8 cellular contexts compared by ENCODE assay signal in the genomic region with DNA sequence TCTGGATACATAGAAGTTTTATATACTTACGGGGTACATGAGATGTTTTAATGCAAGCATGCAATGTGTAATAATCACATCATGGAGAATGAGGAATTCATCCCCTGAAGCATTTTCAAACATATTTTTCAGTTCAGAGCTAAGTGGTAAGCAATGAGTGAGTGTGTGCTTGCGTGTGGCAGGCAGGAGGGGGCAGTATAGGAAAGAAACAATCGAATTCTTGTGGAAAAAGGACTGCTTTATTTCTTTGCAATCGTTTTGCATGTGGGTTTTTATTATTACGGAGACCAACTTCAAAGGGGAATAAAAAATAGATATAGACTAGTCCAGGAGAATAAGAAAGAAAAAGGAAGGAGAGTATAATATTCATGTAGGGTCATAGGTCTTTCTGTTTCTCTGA.
DNase-seq lines count a peak whose midpoint lies in the region; ATAC-seq, FAIRE-seq and TF ChIP-seq lines count a peak whose summit lies in the region.

No MANE protein-coding gene starts in this region.

- H3K4me3 ChIP-seq in heart left ventricle (no peak overlapping the region), dorsolateral prefrontal cortex (no peak overlapping the region)

- intact Hi-C loops in heart left ventricle (cut with DNase I), result no loop called here
- intact Hi-C loops in left ventricle myocardium superior (cut with micrococcal nuclease), result no loop called here
- intact Hi-C loops in dorsolateral prefrontal cortex (cut with DNase I), result no loop called here
- intact Hi-C loops in activated naive CD4-positive, alpha-beta T cell treated with anti-CD3 and anti-CD28 coated beads for 36 hours (cut with micrococcal nuclease), result no loop called here

- CTCF ChIA-PET in activated naive CD4-positive, alpha-beta T cell treated with anti-CD3 and anti-CD28 coated beads for 36 hours (lab: Charles Lee), result interaction anchor here (0.7 to 1.0 kb wide), 2 partner anchors 9 to 395 kb away, joined by 3 to 7 read pairs; no protein-coding TSS in a partner anchor

- no peaks in the 10 kb centered on the region for H3K4me1 Mint-ChIP-seq in activated naive CD4-positive, alpha-beta T cell treated with anti-CD3 and anti-CD28 coated beads for 36 hours (ENCODE audit: low read depth)

- peaks cover 9% of the 10 kb centered on the region for H3K9me3 Mint-ChIP-seq in activated naive CD4-positive, alpha-beta T cell treated with anti-CD3 and anti-CD28 coated beads for 36 hours

- no peaks in the 10 kb centered on the region for H3K36me3 ChIP-seq in heart left ventricle

- H3K36me3 Mint-ChIP-seq in activated naive CD4-positive, alpha-beta T cell treated with anti-CD3 and anti-CD28 coated beads for 36 hours (ENCODE audit: low read depth), result no peaks in the 10 kb centered on the region

- H3K9me3 ChIP-seq in heart left ventricle, result peaks cover 0 to 7% (median 0%) of the 10 kb centered on the region in 12 donors

- WGBS in heart left ventricle, 4 donors, result 28 to 31% (median 29%) methylated on average over 5 of the region's 5 CpGs

- no peak overlapping the region for H3K27ac Mint-ChIP-seq in activated naive CD4-positive, alpha-beta T cell treated with anti-CD3 and anti-CD28 coated beads for 36 hours

- H3K27me3 ChIP-seq in heart left ventricle, result no peaks in the 10 kb centered on the region
- H3K27me3 ChIP-seq in dorsolateral prefrontal cortex, result peaks cover 0 to 4% (median 0%) of the 10 kb centered on the region in 45 donors

- H3K27ac ChIP-seq in heart left ventricle, result no peak overlapping the region
- H3K27ac ChIP-seq in dorsolateral prefrontal cortex, result no peak overlapping the region

- no peak overlapping the region for H3K4me3 Mint-ChIP-seq in activated naive CD4-positive, alpha-beta T cell treated with anti-CD3 and anti-CD28 coated beads for 36 hours

- TF ChIP-seq CTCF in heart left ventricle (IDR thresholded peaks at IDR 0.05), result peak in 7 of 12 donors; percentile 9 to 40 (median 28)
- TF ChIP-seq CTCF in dorsolateral prefrontal cortex (IDR thresholded peaks at IDR 0.05 in 54 of 56, conservative IDR thresholded peaks at IDR 0.05 in 2 of 56; ENCODE audit: low read depth in 1 of 56, partially characterized antibody in 56 of 56), result peak in 55 of 56 donors; percentile 26 to 67 (median 56)

- H3K27me3 Mint-ChIP-seq in activated naive CD4-positive, alpha-beta T cell treated with anti-CD3 and anti-CD28 coated beads for 36 hours (ENCODE audit: low read depth), result no peaks in the 10 kb centered on the region

- no peak for TF ChIP-seq POLR2A in heart left ventricle (IDR thresholded peaks at IDR 0.05)

- H3K4me1 ChIP-seq in heart left ventricle, result no peaks in the 10 kb centered on the region

- ATAC-seq in heart left ventricle (no peak), left ventricle myocardium superior (no peak), HG03565 (IDR thresholded peaks at IDR 0.05; ENCODE audit: unreplicated experiment) (peak; percentile 33), HG02970 (IDR thresholded peaks at IDR 0.05; ENCODE audit: low FRiP score, unreplicated experiment) (no peak)

- FAIRE-seq in urothelium cell line (lab: Jason Lieb, UNC), result no peak

- DNase-seq in heart left ventricle (no peak), left ventricle myocardium superior (no peak), dorsolateral prefrontal cortex (peak in 1 of 10 donors; percentile 31), urothelium cell line (ENCODE audit: low spot score) (peak; percentile 10), T1000 (lab: John Stamatoyannopoulos, UW) (no peak)
- DNase-seq in activated naive CD4-positive, alpha-beta T cell treated with anti-CD3 and anti-CD28 coated beads for 36 hours, result no peak
